8 cellular contexts compared by ENCODE assay signal in the genomic region with DNA sequence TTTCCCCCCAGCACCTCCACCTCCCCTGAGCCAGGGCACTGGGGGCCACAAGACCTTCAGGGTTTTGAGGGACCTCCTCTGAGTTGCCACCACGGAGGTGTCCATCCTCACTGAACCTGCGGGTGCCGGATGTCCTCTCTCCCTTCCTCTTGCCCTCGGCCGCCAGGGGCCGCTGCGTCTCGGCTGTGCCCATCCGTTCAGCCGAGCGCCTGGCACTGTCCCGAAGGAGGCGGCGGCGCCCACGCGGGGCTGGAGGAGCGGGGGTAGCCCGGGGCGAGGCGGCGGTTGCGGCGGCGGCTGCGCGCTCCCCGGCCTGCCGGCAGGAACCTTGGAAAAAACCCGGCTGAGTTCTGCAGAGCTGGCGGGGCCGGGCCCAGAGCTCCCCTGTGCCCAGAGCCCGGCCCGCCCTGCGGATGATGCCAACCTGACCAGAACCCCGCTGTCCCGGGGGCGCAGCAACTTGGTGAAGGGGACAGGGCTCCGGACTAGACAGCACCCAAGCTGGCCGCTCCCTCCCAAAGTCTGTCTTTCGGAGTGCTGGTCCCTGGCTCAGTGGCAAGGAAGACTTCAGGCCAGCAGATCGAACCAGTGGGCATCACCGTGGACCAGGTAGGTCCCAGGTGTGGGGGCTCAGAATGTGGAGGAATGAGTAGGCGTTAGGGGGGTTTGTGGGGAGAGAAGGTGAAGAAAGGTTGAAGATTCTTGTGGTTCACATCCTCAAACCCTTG. TPM values are rescaled to one million over a fixed set of nuclear protein-coding genes. Genes with fewer than 3 reads are reported as not detected.
A peak's percentile ranks its signal among the peaks of the same experiment; 100 is the strongest.
DNase-seq lines count a peak whose midpoint lies in the region; ATAC-seq and TF ChIP-seq lines count a peak whose summit lies in the region.

No MANE protein-coding gene starts in this region.

- no peak overlapping the region for H4K12ac ChIP-seq in trophoblast cell (ENCODE audit: low read depth, low read length)

- H3K36me3 ChIP-seq in trophoblast cell (ENCODE audit: control insufficient read depth in 1 of 2, insufficient read depth in 2 of 2, low read length in 2 of 2): no peaks in the 10 kb centered on the region

- peaks cover 19 to 20% of the 10 kb centered on the region in 2 experiments for H3K4me1 ChIP-seq in trophoblast cell (ENCODE audit: control insufficient read depth in 1 of 2, insufficient read depth in 2 of 2, low read length in 2 of 2)

- H3K4me3 ChIP-seq in trophoblast cell (ENCODE audit: low read depth, low read length): no peak overlapping the region

- H3K36me3 Mint-ChIP-seq in type B pancreatic cell: no peaks in the 10 kb centered on the region

- H2BK12ac ChIP-seq in trophoblast cell (ENCODE audit: low read length): no peak overlapping the region

- H3K9ac ChIP-seq in trophoblast cell (ENCODE audit: low read length): no peak overlapping the region

- no peaks in the 10 kb centered on the region for H3K79me1 ChIP-seq in trophoblast cell (ENCODE audit: low read length)

- no peaks in the 10 kb centered on the region for H3K9me3 ChIP-seq in trophoblast cell (ENCODE audit: insufficient read depth, low read depth, low read length)

- peak; percentile 42 for DNase-seq in DMS79 treated with DMSO at 0.1 percent for 48 hours (lab: John Stamatoyannopoulos, UW)
- peak; percentile 57 to 70 for DNase-seq in Kasumi-1 (lab: John Stamatoyannopoulos, UW)
- peak; percentile 72 for DNase-seq in SK-MEL-5 (ENCODE audit: low read depth, low spot score)
- peak; percentile 41 to 72 (median 48) for DNase-seq in activated naive CD4-positive, alpha-beta T cell (lab: John Stamatoyannopoulos, UW)
- DNase-seq in globus pallidus (ENCODE audit: low spot score): peak; percentile 74
- DNase-seq in trophoblast cell: peak; percentile 61 to 84
- DNase-seq in type B pancreatic cell (ENCODE audit: extremely low spot score, unreplicated experiment): peak; percentile 89

- peak overlapping the region; percentile 15 for H4K8ac ChIP-seq in trophoblast cell (ENCODE audit: low read depth, low read length)

- no peak overlapping the region for H3K27ac ChIP-seq in trophoblast cell (ENCODE audit: low read depth, low read length)

- no peak overlapping the region for H4K91ac ChIP-seq in trophoblast cell (ENCODE audit: low read depth, low read length)

- peaks cover 26% of the 10 kb centered on the region for H3K4me1 Mint-ChIP-seq in type B pancreatic cell (ENCODE audit: unreplicated experiment)

- H3K4ac ChIP-seq in trophoblast cell (ENCODE audit: low read depth, low read length): no peak overlapping the region

- H3K18ac ChIP-seq in trophoblast cell (ENCODE audit: low read length): no peak overlapping the region

- H3K4me3 Mint-ChIP-seq in type B pancreatic cell: peak overlapping the region; percentile 67

- no peaks in the 10 kb centered on the region for H3K9me3 Mint-ChIP-seq in type B pancreatic cell

- H2BK5ac ChIP-seq in trophoblast cell (ENCODE audit: low read depth, low read length, poor library complexity): no peak overlapping the region

- peak; percentile 89 for TF ChIP-seq CTCF in type B pancreatic cell (conservative IDR thresholded peaks at IDR 0.05)

- no peak overlapping the region for H3K14ac ChIP-seq in trophoblast cell (ENCODE audit: low read length)

- no peak overlapping the region for H2AK5ac ChIP-seq in trophoblast cell (ENCODE audit: low read length)

- WGBS in trophoblast cell (ENCODE audit: extremely low coverage, insufficient coverage, insufficient read length): 100% methylated on average over 1 of the region's 44 CpGs

- H2BK120ac ChIP-seq in trophoblast cell (ENCODE audit: insufficient read depth, low read length, poor library complexity): no peak overlapping the region

- peak overlapping the region; percentile 44 for H3K4me2 ChIP-seq in trophoblast cell (ENCODE audit: low read length)

- peak overlapping the region; percentile 23 for H2AFZ ChIP-seq in trophoblast cell (ENCODE audit: insufficient read depth, low read length, poor library complexity)

- no peaks in the 10 kb centered on the region for H3K79me2 ChIP-seq in trophoblast cell (ENCODE audit: control insufficient read depth, insufficient read depth, low read length, poor library complexity)

- in situ Hi-C loops in SK-MEL-5 (cut with HindIII; ENCODE audit: low pct_unique_long_range_greater_than_20kb, low sequenced_read_pairs): no loop called here

- H3K23ac ChIP-seq in trophoblast cell (ENCODE audit: low read length): no peak overlapping the region

- no peak for ATAC-seq in HG03280 (IDR thresholded peaks at IDR 0.05; ENCODE audit: unreplicated experiment)

- H3K27ac Mint-ChIP-seq in type B pancreatic cell: no peak overlapping the region

- H3K27me3 Mint-ChIP-seq in type B pancreatic cell: peaks cover 37% of the 10 kb centered on the region

- H3K27me3 ChIP-seq in trophoblast cell (ENCODE audit: insufficient read depth, low read length): no peaks in the 10 kb centered on the region

RNA-seq across cellular contexts. Expression of gene PPM1J, which starts 3.7 kb away (rescaled TPM):
- 0.40 and 0.61 TPM in 2 replicates for total RNA-seq in SK-MEL-5 (2014; rRNA removed; shearing (Covaris generic))
- 1.2 and 1.6 TPM in 2 replicates for polyA plus RNA-seq in SK-MEL-5 (2015; cell fraction: cytosol; rRNA removed)
- 2.5 and 14.7 TPM in 2 replicates for polyA plus RNA-seq in SK-MEL-5 (2015; cell fraction: nucleus; rRNA removed)
- 2.2 and 2.3 TPM in 2 replicates for polyA plus RNA-seq in trophoblast cell (2013)
- 2.5 and 2.6 TPM in 2 replicates for total RNA-seq in type B pancreatic cell (ENCODE audit: low replicate concordance)

RNA-seq across cellular contexts. Expression of gene RHOC, which starts 11.9 kb away (rescaled TPM):
- 100 and 125 TPM in 2 replicates for total RNA-seq in SK-MEL-5 (2014; rRNA removed; shearing (Covaris generic))
- polyA plus RNA-seq in SK-MEL-5 (2015; cell fraction: cytosol; rRNA removed): 142 and 159 TPM in 2 replicates
- polyA plus RNA-seq in SK-MEL-5 (2015; cell fraction: nucleus; rRNA removed): 61.4 and 72.8 TPM in 2 replicates
- polyA plus RNA-seq in trophoblast cell (2013): 286 and 295 TPM in 2 replicates
- total RNA-seq in type B pancreatic cell (ENCODE audit: low replicate concordance): 131 and 173 TPM in 2 replicates

RNA-seq across cellular contexts. Expression of gene MOV10, which starts 44.4 kb away (rescaled TPM):
- 29.1 TPM in 2 replicates for total RNA-seq in SK-MEL-5 (2014; rRNA removed; shearing (Covaris generic))
- polyA plus RNA-seq in SK-MEL-5 (2015; cell fraction: cytosol; rRNA removed): 36.1 and 61.7 TPM in 2 replicates
- polyA plus RNA-seq in SK-MEL-5 (2015; cell fraction: nucleus; rRNA removed): 221 and 258 TPM in 2 replicates
- 55.1 and 55.6 TPM in 2 replicates for polyA plus RNA-seq in trophoblast cell (2013)
- total RNA-seq in type B pancreatic cell (ENCODE audit: low replicate concordance): 113 and 128 TPM in 2 replicates
